ENCODE assay signal across 8 cellular contexts in genomic region chr19:45125975-45126493, GRCh38. TPM values are rescaled to one million over a fixed set of nuclear protein-coding genes. Genes with fewer than 3 reads are reported as not detected.
A peak's percentile ranks its signal among the peaks of the same experiment; 100 is the strongest.
DNase-seq lines count a peak whose midpoint lies in the region; ATAC-seq and TF ChIP-seq lines count a peak whose summit lies in the region.

No MANE protein-coding gene starts in this region.

- ATAC-seq in GM18909 (IDR thresholded peaks at IDR 0.05; ENCODE audit: poor library complexity, unreplicated experiment) (peak; percentile 54), GM19455 (IDR thresholded peaks at IDR 0.05; ENCODE audit: unreplicated experiment) (no peak)

- no peaks in the 10 kb centered on the region for H3K9me3 Mint-ChIP-seq in nephron progenitor cell

- no peaks in the 10 kb centered on the region for H3K36me3 ChIP-seq in thyroid gland

- no peak for TF ChIP-seq POLR2A in thyroid gland (IDR thresholded peaks at IDR 0.05)

- peaks cover 25% of the 10 kb centered on the region for H3K4me1 Mint-ChIP-seq in nephron progenitor cell

- no peak overlapping the region for H3K4me3 ChIP-seq in epithelial cell of proximal tubule (ENCODE audit: low read depth, low read length)
- no peak overlapping the region for H3K4me3 ChIP-seq in thyroid gland (replicated peaks in 1 of 3)

- H3K4me3 Mint-ChIP-seq in nephron progenitor cell = no peak overlapping the region

- no peak overlapping the region for H3K27ac ChIP-seq in thyroid gland

- H3K9me3 ChIP-seq in thyroid gland = no peaks in the 10 kb centered on the region

- DNase-seq in AG20443 (ENCODE audit: low spot score) (peak; percentile 72), NCI-H524 (lab: John Stamatoyannopoulos, UW) (peak; percentile 33 to 62), epithelial cell of proximal tubule (ENCODE audit: low read depth) (no peak), nephron progenitor cell (peak; percentile 78), thyroid gland (peak; percentile 63 to 68)
- DNase-seq in activated CD8-positive, alpha-beta memory T cell treated with anti-CD3 and anti-CD28 coated beads for 24 hours = peak; percentile 86

- intact Hi-C loops in thyroid gland (cut with DNase I) = no loop called here

- peaks cover 8 to 36% of the 10 kb centered on the region in 2 donors for H3K4me1 ChIP-seq in thyroid gland

- no peaks in the 10 kb centered on the region for H3K27me3 ChIP-seq in thyroid gland

- 57 to 71% methylated on average over 10 to 11 of the region's 12 CpGs for WGBS in thyroid gland, 2 donors

- H3K27ac Mint-ChIP-seq in nephron progenitor cell = no peak overlapping the region

- H3K27me3 Mint-ChIP-seq in nephron progenitor cell (ENCODE audit: low read depth, poor library complexity) = peaks cover 5% of the 10 kb centered on the region

- H3K36me3 Mint-ChIP-seq in nephron progenitor cell (ENCODE audit: low read depth) = no peaks in the 10 kb centered on the region

- peak; percentile 85 for TF ChIP-seq CTCF in epithelial cell of proximal tubule (conservative IDR thresholded peaks at IDR 0.05; ENCODE audit: low read depth, low read length)
- peak; percentile 66 for TF ChIP-seq CTCF in nephron progenitor cell (IDR thresholded peaks at IDR 0.05)
- TF ChIP-seq CTCF in thyroid gland (IDR thresholded peaks at IDR 0.05) = peak in 4 of 6 experiments; percentile 35 to 64 (median 56)

RNA-seq across cellular contexts. Expression of gene PPP1R37, which starts 33.1 kb away (rescaled TPM):
- total RNA-seq in epithelial cell of proximal tubule (42.5 and 64.0 TPM in 2 replicates), thyroid gland (10 to 100 TPM; 34.9 to 59.7 (median 42.9) TPM)

RNA-seq across cellular contexts. Expression of gene NKPD1, which starts 34.7 kb away (rescaled TPM):
- 0.29 TPM in 1 of 2 replicates, not detected in the other for total RNA-seq in epithelial cell of proximal tubule
- total RNA-seq in thyroid gland = 1 to 10 TPM in 1 of 4 donors, under 1 TPM in 3; 0.44 to 1.3 (median 0.68) TPM

RNA-seq across cellular contexts. Expression of gene GEMIN7, which starts 47.0 kb away (rescaled TPM):
- total RNA-seq in epithelial cell of proximal tubule = 38.2 and 58.2 TPM in 2 replicates
- total RNA-seq in thyroid gland = 10 to 100 TPM; 10.6 to 22.7 (median 19.1) TPM

RNA-seq across cellular contexts. Expression of gene ZNF296, which starts 49.8 kb away (rescaled TPM):
- total RNA-seq in epithelial cell of proximal tubule = 1.7 and 3.0 TPM in 2 replicates
- 1 to 10 TPM in 1 of 4 donors, under 1 TPM in 2, not detected in 1; 0.34 to 2.1 (median 0.78) TPM for total RNA-seq in thyroid gland

RNA-seq across cellular contexts. Expression of gene TRAPPC6A, which starts 52.0 kb away (rescaled TPM):
- total RNA-seq in epithelial cell of proximal tubule (9.5 and 16.5 TPM in 2 replicates), thyroid gland (10 to 100 TPM; 25.0 to 53.3 (median 38.8) TPM)
